ENCODE assay signal across 8 cellular contexts in genomic region chr15:48975713-48976419, GRCh38. TPM values are rescaled to one million over a fixed set of nuclear protein-coding genes. Genes with fewer than 3 reads are reported as not detected.
DNase-seq lines count a peak whose midpoint lies in the region; ATAC-seq and TF ChIP-seq lines count a peak whose summit lies in the region.

No MANE protein-coding gene starts in this region.

- no peaks in the 10 kb centered on the region for H3K9me3 ChIP-seq in A673 (ENCODE audit: low read depth, low read length, poor library complexity, severe bottlenecking)

- intact Hi-C loops in A673 (cut with micrococcal nuclease; ENCODE audit: unreplicated experiment): no loop called here

- no peaks in the 10 kb centered on the region for H3K36me3 Mint-ChIP-seq in chondrocyte (ENCODE audit: low read depth)

- H3K4me1 ChIP-seq in A673 (ENCODE audit: insufficient read depth, low read length, poor library complexity, severe bottlenecking): peaks cover 7% of the 10 kb centered on the region

- no TSS peak for BruUV-seq in A673 (replicated peaks; lab: Mats Ljungman, UMichigan)

- no peaks in the 10 kb centered on the region for H3K27me3 ChIP-seq in A673 (replicated peaks; ENCODE audit: insufficient read depth, low read depth, low read length, poor library complexity)
- H3K27me3 ChIP-seq in layer of hippocampus (ENCODE audit: control insufficient read depth, insufficient read depth, low read length): no peaks in the 10 kb centered on the region

- H3K4me1 Mint-ChIP-seq in chondrocyte (ENCODE audit: low read depth): peaks cover 34% of the 10 kb centered on the region

- peak overlapping the region; percentile 44 for H3K4me3 ChIP-seq in A673 (ENCODE audit: low read depth, low read length, poor library complexity, severe bottlenecking)

- DNase-seq in A673 (ENCODE audit: low spot score) (peak; percentile 92), NCI-H2227 (lab: John Stamatoyannopoulos, UW; ENCODE audit: unreplicated experiment) (peak; percentile 88), chondrocyte (ENCODE audit: low spot score) (peak; percentile 94)
- peak; percentile 50 for DNase-seq in activated CD4-positive, alpha-beta T cell treated with anti-CD3 and anti-CD28 coated beads for 1 hour
- peak; percentile 29 to 54 for DNase-seq in stimulated activated CD4-positive, alpha-beta T cell treated with anti-CD3 and anti-CD28 coated beads, Interleukin-1b, Interleukin-23, amount 100 ng/mL, for 1 hour (ENCODE audit: low read depth in 2 of 2)

- POLR2A ChIA-PET in A673 (lab: Charles Lee; ENCODE audit: low non-redundant PET): interaction anchor here (0.6 to 1.1 kb wide), 3 partner anchors 98 to 442 kb away, joined by 3 to 4 read pairs (median 4); partner anchors contain the start of gene EID1

- H3K9me3 Mint-ChIP-seq in chondrocyte (ENCODE audit: low read depth): no peaks in the 10 kb centered on the region

- H3K27ac ChIP-seq in A673 (ENCODE audit: low read depth, low read length, poor library complexity, severe bottlenecking): peak overlapping the region; percentile 55
- peak overlapping the region; percentile 91 for H3K27ac ChIP-seq in layer of hippocampus (ENCODE audit: low read depth, low read length)

- H3K36me3 ChIP-seq in A673 (ENCODE audit: insufficient read depth, low read length, poor library complexity, severe bottlenecking): no peaks in the 10 kb centered on the region

- CTCF ChIA-PET in A673 (lab: Charles Lee): interaction anchor here (0.6 to 1.7 kb wide), 10 partner anchors 11 to 200 kb away, joined by 3 to 21 read pairs (median 3); partner anchors contain the start of genes EID1 and SHC4

- peak overlapping the region; percentile 79 for H3K27ac Mint-ChIP-seq in chondrocyte (ENCODE audit: unreplicated experiment)

- ATAC-seq in GM18520 (IDR thresholded peaks at IDR 0.05; ENCODE audit: unreplicated experiment): peak; percentile 73
- peak; percentile 90 for ATAC-seq in HG03097 (IDR thresholded peaks at IDR 0.05; ENCODE audit: low FRiP score, unreplicated experiment)

- peak; percentile 73 for TF ChIP-seq CTCF in A673 (conservative IDR thresholded peaks at IDR 0.05; ENCODE audit: low read depth, low read length)
- peak; percentile 95 for TF ChIP-seq CTCF in chondrocyte (IDR thresholded peaks at IDR 0.05)

- no peaks in the 10 kb centered on the region for H3K27me3 Mint-ChIP-seq in chondrocyte (ENCODE audit: low read depth)

- peak overlapping the region; percentile 66 for H3K4me3 Mint-ChIP-seq in chondrocyte (ENCODE audit: unreplicated experiment)

RNA-seq across cellular contexts. Expression of gene SHC4, which starts 12.1 kb away (rescaled TPM):
- total RNA-seq in A673 (2021) (0.57 and 0.73 TPM in 2 replicates), chondrocyte (35.3 to 61.8 TPM (median 35.6 TPM) in 3 replicates)

Comparison
In these comparisons a context has a peak if more than half of its experiments do, and no peak if none do; other contexts are left out.
1. Peak in every context shown above with its lines: DNase-seq, ATAC-seq, H3K4me3 ChIP-seq and H3K27ac ChIP-seq.
2. DNase-seq: peak in every context shown above with its lines; median percentile 94 in chondrocyte; 92 in A673; 88 in NCI-H2227; 50 in activated CD4-positive, alpha-beta T cell treated with anti-CD3 and anti-CD28 coated beads for 1 hour; 42 in stimulated activated CD4-positive, alpha-beta T cell treated with anti-CD3 and anti-CD28 coated beads, Interleukin-1b, Interleukin-23, amount 100 ng/mL, for 1 hour.
3. RNA of gene SHC4, which starts 12.1 kb away (total RNA-seq): 35.3 to 61.8 TPM in chondrocyte; 0.57 to 0.73 TPM in A673; every median in the first group is over 10 times any median in the second.